In genomic region chr12:53062011-53062961, GRCh38 we compare ENCODE assay signal across 12 cellular contexts. TPM values are rescaled to one million over a fixed set of nuclear protein-coding genes. Genes with fewer than 3 reads are reported as not detected.
DNase-seq lines count a peak whose midpoint lies in the region; ATAC-seq, FAIRE-seq and TF ChIP-seq lines count a peak whose summit lies in the region.
"Had no signal": no experiment of that assay in that cellular context is flagged by ENCODE, and none has a peak within 500 bp of the region (broad histone marks: within the 10 kb centered on the region; RNA-seq: fewer than 3 reads in every experiment).

No MANE protein-coding gene starts in this region.

- H3K4me3 ChIP-seq in ACC112 (ENCODE audit: low read depth, low read length) (no peak overlapping the region), Peyer's patch (no peak overlapping the region), gastroesophageal sphincter (no peak overlapping the region)
- H3K4me3 ChIP-seq: BLaER1 treated with 17β-estradiol and CSF1 and Interleukin-3, amounts not matched to agents 10 nM and 100 nM; neural progenitor cell had no signal

- 75 to 80% methylated on average over 1 to 5 of the region's 20 CpGs for WGBS in gastroesophageal sphincter (ENCODE audit: low coverage in 1 of 2), 2 donors

- TF ChIP-seq CTCF in Peyer's patch (IDR thresholded peaks at IDR 0.05) = no peak
- TF ChIP-seq CTCF in gastroesophageal sphincter (IDR thresholded peaks at IDR 0.05) = no peak

- FAIRE-seq in HTR-8/SVneo (lab: Jason Lieb, UNC) = no peak

- peaks cover 18% of the 10 kb centered on the region; the same call in 1 of the 2 replicates for H3K36me3 ChIP-seq in ACC112 (ENCODE audit: insufficient read depth, low read length)
- peaks cover 0 to 62% (median 0%) of the 10 kb centered on the region in 3 donors for H3K36me3 ChIP-seq in Peyer's patch
- H3K36me3 ChIP-seq in gastroesophageal sphincter = peaks cover 0 to 97% of the 10 kb centered on the region in 2 donors
- H3K36me3 ChIP-seq: neural progenitor cell had no signal

- ATAC-seq in gastroesophageal sphincter (no peak), HG03280 (IDR thresholded peaks at IDR 0.05; ENCODE audit: unreplicated experiment) (no peak)

- H3K79me2 ChIP-seq in ACC112 (ENCODE audit: control insufficient read depth, insufficient read depth, low read length, unreplicated experiment) = no peaks in the 10 kb centered on the region

- DNase-seq in Peyer's patch (peak in 2 of 3 donors; percentile 42 to 43), posterior vena cava (ENCODE audit: low spot score) (peak; percentile 74), MV-4-11 (lab: John Stamatoyannopoulos, UW) (no peak), amniotic stem cell (lab: John Stamatoyannopoulos, UW) (no peak), HTR-8/SVneo (ENCODE audit: insufficient read length, low spot score) (no peak)
- DNase-seq: T1000 had no signal

- H3K27ac ChIP-seq in ACC112 (ENCODE audit: low read depth, low read length) = peak overlapping the region; percentile 17; the same call in 1 of the 2 replicates
- peak overlapping the region in 3 of 4 donors; percentile 6 to 46 (median 25) for H3K27ac ChIP-seq in Peyer's patch
- H3K27ac ChIP-seq in gastroesophageal sphincter = peak overlapping the region in 3 of 4 donors; percentile 85 to 95 (median 86)
- H3K27ac ChIP-seq: BLaER1 treated with 17β-estradiol and CSF1 and Interleukin-3, amounts not matched to agents 10 nM and 100 nM; neural progenitor cell had no signal

- intact Hi-C loops in posterior vena cava (cut with DNase I) = no loop called here

- TF ChIP-seq POLR2A in Peyer's patch (IDR thresholded peaks at IDR 0.05) = no peak
- no peak for TF ChIP-seq POLR2A in gastroesophageal sphincter (IDR thresholded peaks at IDR 0.05)

- H2AFZ ChIP-seq in ACC112 (ENCODE audit: low read length, unreplicated experiment) = no peak overlapping the region
- H2AFZ ChIP-seq: neural progenitor cell had no signal

- H3K27me3 ChIP-seq in ACC112 (ENCODE audit: insufficient read depth, low read length) = no peaks in the 10 kb centered on the region
- H3K27me3 ChIP-seq in Peyer's patch = no peaks in the 10 kb centered on the region
- H3K27me3 ChIP-seq in gastroesophageal sphincter = no peaks in the 10 kb centered on the region
- H3K27me3 ChIP-seq: BLaER1 treated with 17β-estradiol and CSF1 and Interleukin-3, amounts not matched to agents 10 nM and 100 nM; neural progenitor cell had no signal

- no peaks in the 10 kb centered on the region for H3K9me3 ChIP-seq in Peyer's patch
- no peaks in the 10 kb centered on the region for H3K9me3 ChIP-seq in gastroesophageal sphincter
- H3K9me3 ChIP-seq: BLaER1 treated with 17β-estradiol and CSF1 and Interleukin-3, amounts not matched to agents 10 nM and 100 nM had no signal

- H3K4me1 ChIP-seq in ACC112 (ENCODE audit: control insufficient read depth, insufficient read depth, low read length, unreplicated experiment) = peaks cover 45% of the 10 kb centered on the region
- peaks cover 0 to 35% (median 2%) of the 10 kb centered on the region in 4 donors for H3K4me1 ChIP-seq in Peyer's patch
- peaks cover 0 to 100% (median 58%) of the 10 kb centered on the region in 3 donors for H3K4me1 ChIP-seq in gastroesophageal sphincter
- H3K4me1 ChIP-seq: neural progenitor cell had no signal

- TF ChIP-seq EP300 in gastroesophageal sphincter (IDR thresholded peaks at IDR 0.05) = no peak

RNA-seq across cellular contexts. Expression of gene TNS2, which starts 12.4 kb away (rescaled TPM):
- total RNA-seq in Peyer's patch (100 to 1,000 TPM in 3 of 4 donors, 10 to 100 TPM in 1; 29.2 to 274 (median 154) TPM), gastroesophageal sphincter (100 to 1,000 TPM; 108 to 323 (median 182) TPM), posterior vena cava (100 to 1,000 TPM; 139 to 218 TPM)

RNA-seq across cellular contexts. Expression of gene SPRYD3, which starts 16.9 kb away (rescaled TPM):
- total RNA-seq in Peyer's patch = 10 to 100 TPM; 27.8 to 38.7 (median 34.8) TPM
- total RNA-seq in gastroesophageal sphincter = 100 to 1,000 TPM in 2 of 4 donors, 10 to 100 TPM in 2; 79.1 to 137 (median 110) TPM
- total RNA-seq in posterior vena cava = 10 to 100 TPM; 77.6 to 90.5 TPM

RNA-seq across cellular contexts. Expression of gene IGFBP6, which starts 35.2 kb away (rescaled TPM):
- total RNA-seq in Peyer's patch = 100 to 1,000 TPM in 2 of 4 donors, 10 to 100 TPM in 2; 68.5 to 191 (median 128) TPM
- 1,000 to 10,000 TPM in 2 of 4 donors, 100 to 1,000 TPM in 2; 632 to 1,838 (median 914) TPM for total RNA-seq in gastroesophageal sphincter
- 100 to 1,000 TPM; 679 to 733 TPM for total RNA-seq in posterior vena cava

RNA-seq across cellular contexts. Expression of gene SOAT2, which starts 41.0 kb away (rescaled TPM):
- total RNA-seq in Peyer's patch (10 to 100 TPM in 3 of 4 donors, not detected in 1; 13.3 to 55.0 (median 34.5) TPM), gastroesophageal sphincter (under 1 TPM in 1 of 4 donors, not detected in 3; 0.31 TPM), posterior vena cava (under 1 TPM; 0.32 to 0.90 TPM)
- total RNA-seq: esophagus mucosa had no signal

RNA-seq across cellular contexts. Expression of gene EIF4B, which starts 56.0 kb away (rescaled TPM):
- total RNA-seq in Peyer's patch (100 to 1,000 TPM; 234 to 531 (median 250) TPM), gastroesophageal sphincter (100 to 1,000 TPM; 521 to 701 (median 591) TPM), posterior vena cava (100 to 1,000 TPM; 311 to 314 TPM)

Comparison
In these comparisons a context has a peak if more than half of its experiments do, and no peak if none do; other contexts are left out.
1. H3K27ac ChIP-seq: peak in every context shown above with its lines; median percentile 86 in gastroesophageal sphincter; 25 in Peyer's patch; 17 in ACC112.
2. DNase-seq: peak in Peyer's patch (2 of 3) and posterior vena cava (single experiment); none in MV-4-11 (single experiment), amniotic stem cell (single experiment) and HTR-8/SVneo (single experiment).